In the genomic region with DNA sequence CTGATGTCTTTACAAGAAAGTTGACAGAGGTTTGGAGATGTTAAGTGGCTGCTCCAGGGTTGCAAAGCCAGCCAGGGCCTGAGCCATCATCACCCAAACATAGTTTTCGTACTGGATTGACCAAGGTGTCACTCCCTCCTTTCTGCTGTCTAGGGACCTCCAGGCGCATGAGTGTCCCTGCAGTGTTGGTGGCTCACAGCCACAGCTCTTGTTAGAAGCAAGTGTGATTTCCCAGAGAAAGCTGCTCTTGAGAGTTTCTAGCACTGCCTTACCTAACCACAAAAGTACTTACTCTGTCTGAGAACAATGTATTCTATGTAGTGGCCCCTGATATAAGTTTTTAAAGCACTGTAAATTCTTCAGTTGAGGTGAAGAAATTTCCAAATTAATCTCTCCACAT, we compare ENCODE assay signal across 15 cellular contexts.
"Had no signal": no experiment of that assay in that cellular context is flagged by ENCODE, and none has a peak within 500 bp of the region (broad histone marks: within the 10 kb centered on the region; RNA-seq: fewer than 3 reads in every experiment).

No MANE protein-coding gene starts in this region.

- H3K4me3 ChIP-seq: gastrocnemius medialis, pancreas had no signal

- DNase-seq: activated B cell treated with CpG ODN at 0.5 μM for 24 hours; activated CD4-positive, alpha-beta T cell treated with anti-CD3 and anti-CD28 coated beads, Interleukin-2, amount 10 ng/mL, durations not matched to agents 24 days and 14 days; activated naive CD4-positive, alpha-beta T cell treated with anti-CD3 and anti-CD28 coated beads, Interleukin-2, amount 10 ng/mL, durations not matched to agents 7 days and 5 days; cortex of kidney; effector memory CD4-positive, alpha-beta T cell; gastrocnemius medialis; kidney; left ventricle myocardium superior; pancreas; stimulated activated CD4-positive, alpha-beta T cell treated with anti-CD3 and anti-CD28 coated beads, Interleukin-4, amount 100 ng/mL, for 1 hour had no signal

- ATAC-seq: activated T-helper 17 cell treated with anti-CD3 and anti-CD28 coated beads, Interleukin-2, amount 50 U/mL, for 72 hours; gastrocnemius medialis; left ventricle myocardium superior; pancreas had no signal

- H3K36me3 ChIP-seq: gastrocnemius medialis, pancreas had no signal

- H3K36me3 Mint-ChIP-seq: activated naive CD4-positive, alpha-beta T cell treated with anti-CD3 and anti-CD28 coated beads, Interleukin-2, amount 10 ng/mL, durations not matched to agents 7 days and 5 days had no signal

- H3K9me3 ChIP-seq: gastrocnemius medialis, pancreas had no signal

- H3K27ac Mint-ChIP-seq: activated B cell treated with CpG ODN at 0.5 μM for 24 hours; activated CD4-positive, alpha-beta T cell treated with anti-CD3 and anti-CD28 coated beads, Interleukin-2, amount 10 ng/mL, durations not matched to agents 24 days and 14 days; activated naive CD4-positive, alpha-beta T cell treated with anti-CD3 and anti-CD28 coated beads, Interleukin-2, amount 10 ng/mL, durations not matched to agents 7 days and 5 days; activated T-helper 17 cell treated with anti-CD3 and anti-CD28 coated beads, Interleukin-2, amount 50 U/mL, for 72 hours; stimulated activated naive CD8-positive, alpha-beta T cell treated with anti-CD3 and anti-CD28 coated beads, Interleukin-15, Interleukin-2, amounts not matched to agents 100 ng/mL and 50 ng/mL, for 24 hours had no signal

- H3K9me3 Mint-ChIP-seq: activated CD4-positive, alpha-beta T cell treated with anti-CD3 and anti-CD28 coated beads, Interleukin-2, amount 10 ng/mL, durations not matched to agents 24 days and 14 days; activated naive CD4-positive, alpha-beta T cell treated with anti-CD3 and anti-CD28 coated beads, Interleukin-2, amount 10 ng/mL, durations not matched to agents 7 days and 5 days; activated T-helper 17 cell treated with anti-CD3 and anti-CD28 coated beads, Interleukin-2, amount 50 U/mL, for 72 hours; central memory CD8-positive, alpha-beta T cell; neural crest cell; stimulated activated naive CD8-positive, alpha-beta T cell treated with anti-CD3 and anti-CD28 coated beads, Interleukin-15, Interleukin-2, amounts not matched to agents 100 ng/mL and 50 ng/mL, for 24 hours had no signal

- H3K4me1 ChIP-seq: gastrocnemius medialis, pancreas had no signal

- H3K4me1 Mint-ChIP-seq: activated B cell treated with CpG ODN at 0.5 μM for 24 hours; activated CD4-positive, alpha-beta T cell treated with anti-CD3 and anti-CD28 coated beads, Interleukin-2, amount 10 ng/mL, durations not matched to agents 24 days and 14 days; activated naive CD4-positive, alpha-beta T cell treated with anti-CD3 and anti-CD28 coated beads, Interleukin-2, amount 10 ng/mL, durations not matched to agents 7 days and 5 days; activated T-helper 17 cell treated with anti-CD3 and anti-CD28 coated beads, Interleukin-2, amount 50 U/mL, for 72 hours; central memory CD8-positive, alpha-beta T cell had no signal

- H3K27ac ChIP-seq: epithelial cell of prostate, gastrocnemius medialis, pancreas had no signal

- H3K27me3 Mint-ChIP-seq: activated B cell treated with CpG ODN at 0.5 μM for 24 hours; activated CD4-positive, alpha-beta T cell treated with anti-CD3 and anti-CD28 coated beads, Interleukin-2, amount 10 ng/mL, durations not matched to agents 24 days and 14 days; activated naive CD4-positive, alpha-beta T cell treated with anti-CD3 and anti-CD28 coated beads, Interleukin-2, amount 10 ng/mL, durations not matched to agents 7 days and 5 days; activated T-helper 17 cell treated with anti-CD3 and anti-CD28 coated beads, Interleukin-2, amount 50 U/mL, for 72 hours; central memory CD8-positive, alpha-beta T cell; stimulated activated naive CD8-positive, alpha-beta T cell treated with anti-CD3 and anti-CD28 coated beads, Interleukin-15, Interleukin-2, amounts not matched to agents 100 ng/mL and 50 ng/mL, for 24 hours had no signal

- H3K27me3 ChIP-seq: gastrocnemius medialis, pancreas had no signal

- H3K4me3 Mint-ChIP-seq: activated B cell treated with CpG ODN at 0.5 μM for 24 hours; activated CD4-positive, alpha-beta T cell treated with anti-CD3 and anti-CD28 coated beads, Interleukin-2, amount 10 ng/mL, durations not matched to agents 24 days and 14 days; activated naive CD4-positive, alpha-beta T cell treated with anti-CD3 and anti-CD28 coated beads, Interleukin-2, amount 10 ng/mL, durations not matched to agents 7 days and 5 days; activated T-helper 17 cell treated with anti-CD3 and anti-CD28 coated beads, Interleukin-2, amount 50 U/mL, for 72 hours; central memory CD8-positive, alpha-beta T cell; neural crest cell; stimulated activated naive CD8-positive, alpha-beta T cell treated with anti-CD3 and anti-CD28 coated beads, Interleukin-15, Interleukin-2, amounts not matched to agents 100 ng/mL and 50 ng/mL, for 24 hours had no signal
